In the genomic region with DNA sequence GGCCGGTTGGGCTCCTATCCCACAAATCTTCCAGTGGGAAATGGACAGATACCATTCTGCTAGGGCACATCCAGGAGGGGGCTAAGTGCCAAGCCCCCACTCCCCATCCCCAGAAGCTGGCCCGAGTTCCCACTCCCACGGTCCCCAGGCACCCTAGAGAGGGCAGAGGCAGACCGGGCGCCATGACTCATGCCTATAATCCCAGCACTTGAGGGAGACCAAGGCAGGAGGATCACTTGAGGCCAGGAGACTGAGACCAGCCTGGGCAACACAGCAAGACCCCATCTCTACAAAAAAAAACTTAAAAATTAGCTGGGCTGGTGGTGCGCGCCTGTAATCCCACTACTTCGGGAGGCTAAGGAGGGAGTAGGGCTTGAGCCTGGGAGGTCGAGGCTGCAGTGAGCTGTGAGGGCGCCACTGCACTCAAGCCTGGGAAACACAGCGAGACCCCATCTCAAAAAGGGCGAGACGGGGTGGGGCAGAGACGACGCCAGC, we compare ENCODE assay signal across 8 cellular contexts. TPM values are rescaled to one million over a fixed set of nuclear protein-coding genes. Genes with fewer than 3 reads are reported as not detected.
DNase-seq lines count a peak whose midpoint lies in the region; ATAC-seq, FAIRE-seq and TF ChIP-seq lines count a peak whose summit lies in the region.

No MANE protein-coding gene starts in this region.

- H3K27ac ChIP-seq in BLaER1 treated with 17β-estradiol and CSF1 and Interleukin-3, amounts not matched to agents 10 nM and 100 nM: peak overlapping the region; percentile 75 to 92 (median 89); a peak in 21 of 22 replicates
- H3K27ac ChIP-seq in neural cell (ENCODE audit: low read length): peak overlapping the region; percentile 45

- no peak overlapping the region for H2AFZ ChIP-seq in neural cell (ENCODE audit: low read depth, low read length)

- no peaks in the 10 kb centered on the region for H3F3A ChIP-seq in neural cell (ENCODE audit: insufficient read depth, low read length, poor library complexity, severe bottlenecking)

- peaks cover 0 to 39% (median 18%) of the 10 kb centered on the region in 11 experiments; a peak in 12 of 22 replicates for H3K36me3 ChIP-seq in BLaER1 treated with 17β-estradiol and CSF1 and Interleukin-3, amounts not matched to agents 10 nM and 100 nM
- peaks cover 2% of the 10 kb centered on the region for H3K36me3 ChIP-seq in endocrine pancreas (ENCODE audit: control insufficient read depth, insufficient read depth, low read length)
- H3K36me3 ChIP-seq in neural cell (ENCODE audit: insufficient read depth, low read length): no peaks in the 10 kb centered on the region

- no peak for TF ChIP-seq EP300 in neural cell (conservative IDR thresholded peaks at IDR 0.05; ENCODE audit: poor library complexity, severe bottlenecking)

- DNase-seq in NB4 (ENCODE audit: low read depth) (no peak), GM19239 (ENCODE audit: insufficient read length, low spot score) (no peak), SW 1271 (lab: John Stamatoyannopoulos, UW) (no peak), left colon (no peak)
- no peak for DNase-seq in activated CD8-positive, alpha-beta memory T cell treated with anti-CD3 and anti-CD28 coated beads for 24 hours

- no peaks in the 10 kb centered on the region for H3K9me2 ChIP-seq in neural cell (ENCODE audit: insufficient read depth, low read length)

- no peak for TF ChIP-seq CTCF in NB4 (IDR thresholded peaks at IDR 0.05; ENCODE audit: low read depth, low read length)
- TF ChIP-seq CTCF in neural cell (IDR thresholded peaks at IDR 0.05; ENCODE audit: poor library complexity, severe bottlenecking): no peak

- H3K4me1 ChIP-seq in BLaER1 treated with 17β-estradiol and CSF1 and Interleukin-3, amounts not matched to agents 10 nM and 100 nM: peaks cover 52 to 60% (median 55%) of the 10 kb centered on the region in 10 experiments
- peaks cover 4% of the 10 kb centered on the region for H3K4me1 ChIP-seq in endocrine pancreas (ENCODE audit: control insufficient read depth, insufficient read depth, low read length)

- H3K9ac ChIP-seq in BLaER1 treated with 17β-estradiol and CSF1 and Interleukin-3, amounts not matched to agents 10 nM and 100 nM: peak overlapping the region; percentile 90 to 95 (median 92)
- H3K9ac ChIP-seq in endocrine pancreas (ENCODE audit: control insufficient read depth, insufficient read depth, low read length) (no peak overlapping the region), neural cell (ENCODE audit: low read length) (peak overlapping the region; percentile 69)

- H3K27me3 ChIP-seq in BLaER1 treated with 17β-estradiol and CSF1 and Interleukin-3, amounts not matched to agents 10 nM and 100 nM: no peaks in the 10 kb centered on the region
- H3K27me3 ChIP-seq in endocrine pancreas (ENCODE audit: control insufficient read depth, insufficient read depth, low read length): no peaks in the 10 kb centered on the region
- no peaks in the 10 kb centered on the region for H3K27me3 ChIP-seq in neural cell (ENCODE audit: insufficient read depth, low read depth, low read length)

- TF ChIP-seq POLR2A in NB4 (IDR thresholded peaks at IDR 0.05; ENCODE audit: extremely low read depth, insufficient read length): no peak

- peaks cover 39% of the 10 kb centered on the region for H3K79me2 ChIP-seq in neural cell (replicated peaks; ENCODE audit: insufficient read depth, low read length)

- no peak for FAIRE-seq in GM19239 (lab: Jason Lieb, UNC)

- H3K4me3 ChIP-seq in BLaER1 treated with 17β-estradiol and CSF1 and Interleukin-3, amounts not matched to agents 10 nM and 100 nM: peak overlapping the region; percentile 67 to 95 (median 87)
- H3K4me3 ChIP-seq in NB4 (ENCODE audit: low read depth, low read length): peak overlapping the region; percentile 54
- peak overlapping the region; percentile 54 for H3K4me3 ChIP-seq in endocrine pancreas (ENCODE audit: control insufficient read depth, insufficient read depth, low read length)
- peak overlapping the region; percentile 76 for H3K4me3 ChIP-seq in neural cell (ENCODE audit: low read length)

- ATAC-seq in left colon: no peak

- peak overlapping the region; percentile 90 to 98 (median 94) for H3K4me2 ChIP-seq in BLaER1 treated with 17β-estradiol and CSF1 and Interleukin-3, amounts not matched to agents 10 nM and 100 nM
- H3K4me2 ChIP-seq in neural cell (ENCODE audit: low read length): peak overlapping the region; percentile 66

- TF ChIP-seq RAD21 in neural cell (conservative IDR thresholded peaks at IDR 0.05): no peak

- peaks cover 0 to 54% (median 22%) of the 10 kb centered on the region in 11 experiments; a peak in 15 of 22 replicates for H4K20me1 ChIP-seq in BLaER1 treated with 17β-estradiol and CSF1 and Interleukin-3, amounts not matched to agents 10 nM and 100 nM
- H4K20me1 ChIP-seq in neural cell (ENCODE audit: insufficient read depth): no peaks in the 10 kb centered on the region

- peaks cover 0 to 12% (median 5%) of the 10 kb centered on the region in 11 experiments; a peak in 12 of 22 replicates for H3K9me3 ChIP-seq in BLaER1 treated with 17β-estradiol and CSF1 and Interleukin-3, amounts not matched to agents 10 nM and 100 nM (replicated peaks in 1 of 11)
- H3K9me3 ChIP-seq in endocrine pancreas (ENCODE audit: control insufficient read depth, low read length): no peaks in the 10 kb centered on the region
- H3K9me3 ChIP-seq in neural cell (ENCODE audit: low read length): no peaks in the 10 kb centered on the region

- intact Hi-C loops in left colon (cut with DNase I, micrococcal nuclease): no loop called here

TF ChIP-seq in neural cell, 6 proteins besides CTCF, POLR2A, EP300 and RAD21:
- TF ChIP-seq, protein P1, sequence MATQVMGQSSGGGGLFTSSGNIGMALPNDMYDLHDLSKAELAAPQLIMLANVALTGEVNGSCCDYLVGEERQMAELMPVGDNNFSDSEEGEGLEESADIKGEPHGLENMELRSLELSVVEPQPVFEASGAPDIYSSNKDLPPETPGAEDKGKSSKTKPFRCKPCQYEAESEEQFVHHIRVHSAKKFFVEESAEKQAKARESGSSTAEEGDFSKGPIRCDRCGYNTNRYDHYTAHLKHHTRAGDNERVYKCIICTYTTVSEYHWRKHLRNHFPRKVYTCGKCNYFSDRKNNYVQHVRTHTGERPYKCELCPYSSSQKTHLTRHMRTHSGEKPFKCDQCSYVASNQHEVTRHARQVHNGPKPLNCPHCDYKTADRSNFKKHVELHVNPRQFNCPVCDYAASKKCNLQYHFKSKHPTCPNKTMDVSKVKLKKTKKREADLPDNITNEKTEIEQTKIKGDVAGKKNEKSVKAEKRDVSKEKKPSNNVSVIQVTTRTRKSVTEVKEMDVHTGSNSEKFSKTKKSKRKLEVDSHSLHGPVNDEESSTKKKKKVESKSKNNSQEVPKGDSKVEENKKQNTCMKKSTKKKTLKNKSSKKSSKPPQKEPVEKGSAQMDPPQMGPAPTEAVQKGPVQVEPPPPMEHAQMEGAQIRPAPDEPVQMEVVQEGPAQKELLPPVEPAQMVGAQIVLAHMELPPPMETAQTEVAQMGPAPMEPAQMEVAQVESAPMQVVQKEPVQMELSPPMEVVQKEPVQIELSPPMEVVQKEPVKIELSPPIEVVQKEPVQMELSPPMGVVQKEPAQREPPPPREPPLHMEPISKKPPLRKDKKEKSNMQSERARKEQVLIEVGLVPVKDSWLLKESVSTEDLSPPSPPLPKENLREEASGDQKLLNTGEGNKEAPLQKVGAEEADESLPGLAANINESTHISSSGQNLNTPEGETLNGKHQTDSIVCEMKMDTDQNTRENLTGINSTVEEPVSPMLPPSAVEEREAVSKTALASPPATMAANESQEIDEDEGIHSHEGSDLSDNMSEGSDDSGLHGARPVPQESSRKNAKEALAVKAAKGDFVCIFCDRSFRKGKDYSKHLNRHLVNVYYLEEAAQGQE (IDR thresholded peaks at IDR 0.05; ENCODE audit: borderline replicate concordance): no peak
- TF ChIP-seq TAF1 (IDR thresholded peaks at IDR 0.05; ENCODE audit: low read depth) (no peak), EZH2 (IDR thresholded peaks at IDR 0.05; ENCODE audit: borderline replicate concordance, insufficient read depth, low read length, poor library complexity, severe bottlenecking) (no peak), SMC3 (conservative IDR thresholded peaks at IDR 0.05; ENCODE audit: poor library complexity) (no peak), MXI1 (conservative IDR thresholded peaks at IDR 0.05; ENCODE audit: poor library complexity, severe bottlenecking) (no peak), POLR2AphosphoS5 (IDR thresholded peaks at IDR 0.05) (no peak)

RNA-seq across cellular contexts. Expression of a gene that starts 0.9 kb away (rescaled TPM):
- 15.5 and 17.2 TPM in 2 replicates for polyA plus RNA-seq in neural cell
- polyA minus RNA-seq in neural cell: 40.7 and 41.4 TPM in 2 replicates
- total RNA-seq in left colon: 10 to 100 TPM; 21.4 to 32.9 TPM
